In the genomic region with DNA sequence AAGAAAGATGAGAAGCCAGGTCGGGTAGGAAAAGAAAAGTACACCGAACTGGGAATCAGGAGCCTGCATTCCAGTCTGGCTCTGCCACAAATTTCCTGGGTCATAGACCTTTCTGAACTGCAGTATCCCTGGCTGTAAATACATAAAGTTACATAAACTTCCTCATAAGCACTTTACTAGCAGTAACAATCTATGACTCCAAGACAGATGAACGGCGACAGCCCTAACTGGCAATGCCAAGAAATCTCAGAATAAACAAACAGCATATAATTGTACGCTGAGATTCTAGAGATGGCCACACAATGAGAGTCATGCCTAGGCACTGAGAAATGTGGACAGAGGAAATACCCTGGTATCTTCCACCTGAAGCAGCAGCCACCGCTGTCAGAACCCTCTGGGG, we compare ENCODE assay signal across 27 cellular contexts.
"Had no signal": no experiment of that assay in that cellular context is flagged by ENCODE, and none has a peak within 500 bp of the region (broad histone marks: within the 10 kb centered on the region; RNA-seq: fewer than 3 reads in every experiment).

No MANE protein-coding gene starts in this region.

- H3K36me3 ChIP-seq: ascending aorta, WERI-Rb-1 had no signal

- DNase-seq: activated CD4-positive, alpha-beta T cell treated with anti-CD3 and anti-CD28 coated beads for 36 hours; activated CD8-positive, alpha-beta memory T cell treated with anti-CD3 and anti-CD28 coated beads for 24 hours; activated effector memory CD4-positive, alpha-beta T cell treated with anti-CD3 and anti-CD28 coated beads, Interleukin-2, amount 50 U/mL, for 16 hours; activated naive CD4-positive, alpha-beta T cell treated with Interleukin-2 at 50 U/mL for 16 hours; activated naive CD8-positive, alpha-beta T cell treated with anti-CD3 and anti-CD28 coated beads, Interleukin-2, amount 50 U/mL, for 24 hours; activated T-cell treated with anti-CD3 and anti-CD28 coated beads, Interleukin-2, amount 50 U/mL, for 4 hours; amniotic stem cell; body of pancreas; NCI-H1092; NCI-H1417; NCI-H1930; NCI-H2107; NCI-H2171 treated with DMSO at 0.1 percent for 48 hours; NCI-H226; NCI-H526 treated with DMSO at 0.1 percent for 48 hours; NCI-H82; RPMI8226; T-cell; T-helper 2 cell; T1000; WERI-Rb-1 had no signal

- H3K4me1 Mint-ChIP-seq: activated CD4-positive, alpha-beta T cell treated with anti-CD3 and anti-CD28 coated beads for 36 hours; activated naive CD8-positive, alpha-beta T cell treated with anti-CD3 and anti-CD28 coated beads, Interleukin-2, amount 50 U/mL, for 24 hours; T-cell had no signal

- H3K36me3 Mint-ChIP-seq: T-cell had no signal

- H3K27me3 ChIP-seq: ascending aorta, body of pancreas had no signal

- H3K4me1 ChIP-seq: ascending aorta, body of pancreas had no signal

- H3K27ac ChIP-seq: ascending aorta, body of pancreas, SK-N-MC, WERI-Rb-1 had no signal

- H3K4me3 Mint-ChIP-seq: activated CD4-positive, alpha-beta T cell treated with anti-CD3 and anti-CD28 coated beads for 36 hours; activated naive CD8-positive, alpha-beta T cell treated with anti-CD3 and anti-CD28 coated beads, Interleukin-2, amount 50 U/mL, for 24 hours; activated T-cell treated with anti-CD3 and anti-CD28 coated beads, Interleukin-2, amount 50 U/mL, for 4 hours; T-cell had no signal

- ATAC-seq: activated CD4-positive, alpha-beta T cell treated with anti-CD3 and anti-CD28 coated beads for 36 hours; activated naive CD4-positive, alpha-beta T cell treated with anti-CD3 and anti-CD28 coated beads, Interleukin-2, amount 50 U/mL, for 72 hours; activated naive CD8-positive, alpha-beta T cell treated with anti-CD3 and anti-CD28 coated beads, Interleukin-2, amount 50 U/mL, for 24 hours; activated T-cell treated with anti-CD3 and anti-CD28 coated beads, Interleukin-2, amount 50 U/mL, for 4 hours; body of pancreas; HepG2; Panc1; Right ventricle myocardium inferior; T-cell had no signal

- H3K27ac Mint-ChIP-seq: activated CD4-positive, alpha-beta T cell treated with anti-CD3 and anti-CD28 coated beads for 36 hours; activated naive CD4-positive, alpha-beta T cell treated with anti-CD3 and anti-CD28 coated beads, Interleukin-2, amount 50 U/mL, for 72 hours; activated naive CD8-positive, alpha-beta T cell treated with anti-CD3 and anti-CD28 coated beads, Interleukin-2, amount 50 U/mL, for 24 hours; T-cell had no signal

- H3K4me3 ChIP-seq: ascending aorta, body of pancreas, SK-N-MC had no signal
